In genomic region chr11:68200639-68201038, GRCh38 we compare ENCODE assay signal across 15 cellular contexts. TPM values are rescaled to one million over a fixed set of nuclear protein-coding genes. Genes with fewer than 3 reads are reported as not detected.
DNase-seq lines count a peak whose midpoint lies in the region; ATAC-seq and TF ChIP-seq lines count a peak whose summit lies in the region.
"Had no signal": no experiment of that assay in that cellular context is flagged by ENCODE, and none has a peak within 500 bp of the region (broad histone marks: within the 10 kb centered on the region; RNA-seq: fewer than 3 reads in every experiment).

No MANE protein-coding gene starts in this region.

- no peak for ATAC-seq in stimulated activated effector memory CD8-positive, alpha-beta T cell treated with anti-CD3 and anti-CD28 coated beads, Interleukin-12 subunit alpha, Interleukin-12 subunit beta, amount 100 ng/mL, for 72 hours
- ATAC-seq: naive thymus-derived CD8-positive, alpha-beta T cell had no signal

- H3K27ac Mint-ChIP-seq in activated naive CD8-positive, alpha-beta T cell, result peak overlapping the region; percentile 46
- no peak overlapping the region for H3K27ac Mint-ChIP-seq in activated naive CD8-positive, alpha-beta T cell treated with anti-CD3 and anti-CD28 coated beads for 36 hours
- H3K27ac Mint-ChIP-seq in stimulated activated effector memory CD8-positive, alpha-beta T cell treated with anti-CD3 and anti-CD28 coated beads, Interleukin-12 subunit alpha, Interleukin-12 subunit beta, amount 100 ng/mL, for 72 hours, result peak overlapping the region; percentile 4
- H3K27ac Mint-ChIP-seq in activated CD4-positive, alpha-beta memory T cell treated with anti-CD3 and anti-CD28 coated beads for 36 hours, result no peak overlapping the region

- no peaks in the 10 kb centered on the region for H3K36me3 Mint-ChIP-seq in activated naive CD8-positive, alpha-beta T cell
- H3K36me3 Mint-ChIP-seq in activated naive CD8-positive, alpha-beta T cell treated with anti-CD3 and anti-CD28 coated beads for 36 hours, result no peaks in the 10 kb centered on the region
- no peaks in the 10 kb centered on the region for H3K36me3 Mint-ChIP-seq in stimulated activated effector memory CD8-positive, alpha-beta T cell treated with anti-CD3 and anti-CD28 coated beads, Interleukin-12 subunit alpha, Interleukin-12 subunit beta, amount 100 ng/mL, for 72 hours
- no peaks in the 10 kb centered on the region for H3K36me3 Mint-ChIP-seq in activated CD4-positive, alpha-beta memory T cell treated with anti-CD3 and anti-CD28 coated beads for 36 hours

- H3K27ac ChIP-seq in VCaP, result peak overlapping the region; percentile 46
- H3K27ac ChIP-seq: gastrocnemius medialis had no signal

- DNase-seq in activated naive CD8-positive, alpha-beta T cell treated with anti-CD3 and anti-CD28 coated beads for 36 hours, result no peak
- DNase-seq in fibroblast of the conjunctiva (ENCODE audit: low read depth), result peak; percentile 78
- no peak for DNase-seq in stimulated activated effector memory CD8-positive, alpha-beta T cell treated with anti-CD3 and anti-CD28 coated beads, Interleukin-12 subunit alpha, Interleukin-12 subunit beta, amount 100 ng/mL, for 72 hours (ENCODE audit: low spot score in 2 of 2)
- no peak for DNase-seq in lower leg skin (ENCODE audit: low spot score in 2 of 2)
- DNase-seq in activated CD4-positive, alpha-beta memory T cell treated with anti-CD3 and anti-CD28 coated beads for 36 hours, result no peak
- no peak for DNase-seq in kidney tubule cell (ENCODE audit: low spot score)
- DNase-seq: activated CD4-positive, alpha-beta T cell treated with anti-CD3 and anti-CD28 coated beads, Interleukin-2, amount 50 U/mL, for 4 hours; activated effector memory CD4-positive, alpha-beta T cell treated with anti-CD3 and anti-CD28 coated beads, Interleukin-2, amount 50 U/mL, for 16 hours; gastrocnemius medialis; kidney; naive thymus-derived CD8-positive, alpha-beta T cell; NCI-H524 treated with DMSO at 0.1 percent for 48 hours; thyroid gland had no signal

- H3K4me3 Mint-ChIP-seq in activated naive CD8-positive, alpha-beta T cell, result no peak overlapping the region
- no peak overlapping the region for H3K4me3 Mint-ChIP-seq in activated naive CD8-positive, alpha-beta T cell treated with anti-CD3 and anti-CD28 coated beads for 36 hours
- H3K4me3 Mint-ChIP-seq in stimulated activated effector memory CD8-positive, alpha-beta T cell treated with anti-CD3 and anti-CD28 coated beads, Interleukin-12 subunit alpha, Interleukin-12 subunit beta, amount 100 ng/mL, for 72 hours, result no peak overlapping the region
- H3K4me3 Mint-ChIP-seq in activated CD4-positive, alpha-beta memory T cell treated with anti-CD3 and anti-CD28 coated beads for 36 hours, result no peak overlapping the region

- POLR2A ChIA-PET in activated CD4-positive, alpha-beta memory T cell treated with anti-CD3 and anti-CD28 coated beads for 36 hours (lab: Charles Lee), result no interaction called here

- no peaks in the 10 kb centered on the region for H3K9me3 Mint-ChIP-seq in activated naive CD8-positive, alpha-beta T cell (ENCODE audit: low read depth)
- H3K9me3 Mint-ChIP-seq in activated naive CD8-positive, alpha-beta T cell treated with anti-CD3 and anti-CD28 coated beads for 36 hours, result no peaks in the 10 kb centered on the region
- H3K9me3 Mint-ChIP-seq in stimulated activated effector memory CD8-positive, alpha-beta T cell treated with anti-CD3 and anti-CD28 coated beads, Interleukin-12 subunit alpha, Interleukin-12 subunit beta, amount 100 ng/mL, for 72 hours, result no peaks in the 10 kb centered on the region
- no peaks in the 10 kb centered on the region for H3K9me3 Mint-ChIP-seq in activated CD4-positive, alpha-beta memory T cell treated with anti-CD3 and anti-CD28 coated beads for 36 hours
- H3K9me3 Mint-ChIP-seq: naive thymus-derived CD8-positive, alpha-beta T cell had no signal

- TF ChIP-seq POLR2A in lower leg skin (IDR thresholded peaks at IDR 0.05), result no peak

- H3K27me3 Mint-ChIP-seq in activated naive CD8-positive, alpha-beta T cell, result no peaks in the 10 kb centered on the region
- H3K27me3 Mint-ChIP-seq in activated naive CD8-positive, alpha-beta T cell treated with anti-CD3 and anti-CD28 coated beads for 36 hours, result no peaks in the 10 kb centered on the region
- H3K27me3 Mint-ChIP-seq in activated CD4-positive, alpha-beta memory T cell treated with anti-CD3 and anti-CD28 coated beads for 36 hours, result no peaks in the 10 kb centered on the region
- H3K27me3 Mint-ChIP-seq: naive thymus-derived CD8-positive, alpha-beta T cell had no signal

- intact Hi-C loops in lower leg skin (cut with DNase I; ENCODE audit: low total_unique reads), result no loop called here
- intact Hi-C loops in activated CD4-positive, alpha-beta memory T cell treated with anti-CD3 and anti-CD28 coated beads for 36 hours (cut with micrococcal nuclease), result no loop called here

- WGBS in lower leg skin, 2 donors, result 54 to 68% methylated on average over 3 of the region's 3 CpGs

- CTCF ChIA-PET in activated CD4-positive, alpha-beta memory T cell treated with anti-CD3 and anti-CD28 coated beads for 36 hours (lab: Charles Lee), result no interaction called here

- H3K4me3 ChIP-seq in lower leg skin (ENCODE audit: low read depth, poor library complexity, severe bottlenecking), result no peak overlapping the region
- H3K4me3 ChIP-seq: gastrocnemius medialis, thyroid gland had no signal

- TF ChIP-seq CTCF in VCaP (conservative IDR thresholded peaks at IDR 0.05) (no peak), lower leg skin (IDR thresholded peaks at IDR 0.05) (no peak)

- peaks cover 76% of the 10 kb centered on the region for H3K4me1 Mint-ChIP-seq in activated naive CD8-positive, alpha-beta T cell (ENCODE audit: low read depth)
- H3K4me1 Mint-ChIP-seq in activated naive CD8-positive, alpha-beta T cell treated with anti-CD3 and anti-CD28 coated beads for 36 hours, result peaks cover 51% of the 10 kb centered on the region
- H3K4me1 Mint-ChIP-seq in stimulated activated effector memory CD8-positive, alpha-beta T cell treated with anti-CD3 and anti-CD28 coated beads, Interleukin-12 subunit alpha, Interleukin-12 subunit beta, amount 100 ng/mL, for 72 hours, result peaks cover 46% of the 10 kb centered on the region
- peaks cover 61% of the 10 kb centered on the region for H3K4me1 Mint-ChIP-seq in activated CD4-positive, alpha-beta memory T cell treated with anti-CD3 and anti-CD28 coated beads for 36 hours (ENCODE audit: low read depth)

RNA-seq across cellular contexts. Expression of gene KMT5B, which starts 12.5 kb away (rescaled TPM):
- total RNA-seq in activated naive CD8-positive, alpha-beta T cell treated with anti-CD3 and anti-CD28 coated beads for 36 hours, result 10 to 100 TPM; 15.7 to 18.4 TPM
- total RNA-seq in lower leg skin, result 10 to 100 TPM; 26.3 to 34.9 (median 34.0) TPM
- 10 to 100 TPM; 18.5 to 21.2 TPM for total RNA-seq in activated CD4-positive, alpha-beta memory T cell treated with anti-CD3 and anti-CD28 coated beads for 36 hours

Comparison
In these comparisons a context has a peak if more than half of its experiments do, and no peak if none do; other contexts are left out.
1. H3K27ac Mint-ChIP-seq: peak in activated naive CD8-positive, alpha-beta T cell (single experiment) and stimulated activated effector memory CD8-positive, alpha-beta T cell treated with anti-CD3 and anti-CD28 coated beads, Interleukin-12 subunit alpha, Interleukin-12 subunit beta, amount 100 ng/mL, for 72 hours (single experiment); none in activated naive CD8-positive, alpha-beta T cell treated with anti-CD3 and anti-CD28 coated beads for 36 hours (single experiment) and activated CD4-positive, alpha-beta memory T cell treated with anti-CD3 and anti-CD28 coated beads for 36 hours (single experiment).